In the genomic region with DNA sequence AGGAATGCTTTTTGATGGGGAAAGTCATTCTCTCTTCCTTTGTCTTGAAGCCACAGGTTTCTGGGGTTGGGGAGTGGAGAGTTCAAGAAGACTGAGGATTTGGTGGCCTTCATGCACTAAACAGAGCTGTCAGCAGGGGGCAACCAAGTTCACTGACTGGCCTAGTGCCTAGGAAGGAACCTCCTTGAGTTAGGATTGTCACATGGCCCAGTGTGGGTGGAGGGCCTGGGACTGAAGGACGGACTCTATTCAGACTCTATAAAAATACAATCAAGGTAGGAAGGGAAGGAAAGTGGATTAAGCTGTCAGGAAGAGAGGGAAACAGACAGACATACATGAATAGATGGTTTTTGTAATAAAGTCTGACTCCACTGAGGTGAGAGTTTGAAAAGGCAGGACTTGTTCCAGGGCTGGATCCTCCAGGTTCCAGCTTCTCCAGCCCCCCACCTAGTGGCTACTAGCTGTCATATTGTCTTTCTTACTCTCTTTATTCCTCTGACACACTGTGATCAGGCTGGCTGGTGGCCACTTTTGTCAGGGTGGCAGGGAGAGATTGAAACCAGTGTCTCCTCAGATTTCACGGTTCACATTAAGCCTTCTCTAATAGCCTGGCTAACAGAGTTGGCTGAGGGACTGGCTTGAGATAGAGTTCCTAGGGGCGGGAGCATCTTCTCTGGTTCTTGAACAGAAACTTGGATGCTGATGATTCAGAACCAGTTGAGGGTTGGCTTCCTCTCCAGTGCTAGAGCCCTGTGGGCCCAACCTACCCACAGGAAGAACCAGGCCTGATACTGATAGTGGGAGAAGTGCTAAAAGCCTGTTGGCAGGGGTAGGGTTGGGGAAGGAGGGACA, we compare ENCODE assay signal across 2 cellular contexts.
TF ChIP-seq lines count a peak whose summit lies in the region.

No MANE protein-coding gene starts in this region.

TF ChIP-seq in HEK293, 187 proteins besides CTCF, POLR2A, EP300 and RAD21 (continues in another document):
- peak; percentile 95 for TF ChIP-seq SCRT1 (tag by site-specific recombination; IDR thresholded peaks at IDR 0.05; ENCODE audit: borderline replicate concordance)
- TF ChIP-seq MZF1 (tag by site-specific recombination; IDR thresholded peaks at IDR 0.05; ENCODE audit: borderline replicate concordance): no peak
- TF ChIP-seq ZNF571 (tag by site-specific recombination; IDR thresholded peaks at IDR 0.05): no peak
- peak; percentile 56; the same call in 1 of the 2 replicates for TF ChIP-seq SP7 (tag by site-specific recombination; IDR thresholded peaks at IDR 0.05)
- TF ChIP-seq EGR2 (tag by site-specific recombination; IDR thresholded peaks at IDR 0.05; ENCODE audit: low read depth): peak; percentile 89
- TF ChIP-seq ZFHX2 (tag by site-specific recombination; conservative IDR thresholded peaks at IDR 0.05): peak; percentile 74
- TF ChIP-seq TRIM28 (IDR thresholded peaks at IDR 0.05; ENCODE audit: borderline replicate concordance, low read length): peak; percentile 76
- peak; percentile 53 for TF ChIP-seq SP2 (tag by site-specific recombination; IDR thresholded peaks at IDR 0.05)
- no peak for TF ChIP-seq ZNF10 (tag by site-specific recombination; IDR thresholded peaks at IDR 0.05)
- TF ChIP-seq AEBP2 (tag by site-specific recombination; IDR thresholded peaks at IDR 0.05; ENCODE audit: borderline replicate concordance): no peak
- peak; percentile 50 for TF ChIP-seq ZNF335 (tag by site-specific recombination; conservative IDR thresholded peaks at IDR 0.05)
- peak; percentile 58 for TF ChIP-seq IKZF3 (tag by site-specific recombination; IDR thresholded peaks at IDR 0.05)
- TF ChIP-seq PATZ1 (tag by site-specific recombination; IDR thresholded peaks at IDR 0.05): peak; percentile 27; the same call in 1 of the 2 replicates
- TF ChIP-seq GLI4 (tag by site-specific recombination; IDR thresholded peaks at IDR 0.05): no peak
- no peak for TF ChIP-seq ZNF473 (tag by site-specific recombination; IDR thresholded peaks at IDR 0.05)
- TF ChIP-seq ZNF114 (tag by site-specific recombination; IDR thresholded peaks at IDR 0.05): no peak
- no peak for TF ChIP-seq HOXC10 (CRISPR knock-in tag; IDR thresholded peaks at IDR 0.05)
- peak; percentile 96 for TF ChIP-seq SCRT2 (tag by site-specific recombination; IDR thresholded peaks at IDR 0.05)
- TF ChIP-seq ZNF148 (tag by site-specific recombination; IDR thresholded peaks at IDR 0.05; ENCODE audit: borderline replicate concordance): no peak
- peak; percentile 61; the same call in 1 of the 2 replicates for TF ChIP-seq ZNF561 (tag by site-specific recombination; IDR thresholded peaks at IDR 0.05; ENCODE audit: borderline replicate concordance)
- no peak for TF ChIP-seq ZNF280C (tag by site-specific recombination; IDR thresholded peaks at IDR 0.05)
- TF ChIP-seq ZNF768 (tag by site-specific recombination; IDR thresholded peaks at IDR 0.05): no peak

TF ChIP-seq in H1, 55 proteins besides CTCF, POLR2A, EP300 and RAD21:
- peak; percentile 64 for TF ChIP-seq USF2 (IDR thresholded peaks at IDR 0.05; ENCODE audit: low read length)
- TF ChIP-seq, protein P1, sequence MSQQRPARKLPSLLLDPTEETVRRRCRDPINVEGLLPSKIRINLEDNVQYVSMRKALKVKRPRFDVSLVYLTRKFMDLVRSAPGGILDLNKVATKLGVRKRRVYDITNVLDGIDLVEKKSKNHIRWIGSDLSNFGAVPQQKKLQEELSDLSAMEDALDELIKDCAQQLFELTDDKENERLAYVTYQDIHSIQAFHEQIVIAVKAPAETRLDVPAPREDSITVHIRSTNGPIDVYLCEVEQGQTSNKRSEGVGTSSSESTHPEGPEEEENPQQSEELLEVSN (IDR thresholded peaks at IDR 0.05): no peak
- TF ChIP-seq SUZ12 (IDR thresholded peaks at IDR 0.05; ENCODE audit: low read length): no peak
- peak; percentile 47 to 58; a peak in 1 of 4 replicates for TF ChIP-seq SIN3A (conservative IDR thresholded peaks at IDR 0.05 in 1 of 2, IDR thresholded peaks at IDR 0.05 in 1 of 2; ENCODE audit: low read depth in 1 of 2, low read length in 2 of 2)
- 0 out of 2 replicates have a peak, but pooled peaks have one; percentile 14 for TF ChIP-seq SP1 (IDR thresholded peaks at IDR 0.05; ENCODE audit: low read depth, low read length)
- 0 out of 2 replicates have a peak, but pooled peaks have one; percentile 56 for TF ChIP-seq YY1 (IDR thresholded peaks at IDR 0.05; ENCODE audit: low read depth, low read length)
- TF ChIP-seq POU5F1 (IDR thresholded peaks at IDR 0.05; ENCODE audit: low read depth, low read length): no peak
- TF ChIP-seq MAX (IDR thresholded peaks at IDR 0.05): peak; percentile 65; the same call in 1 of the 2 replicates
- peak; percentile 20; the same call in 1 of the 2 replicates for TF ChIP-seq POLR2AphosphoS5 (IDR thresholded peaks at IDR 0.05; ENCODE audit: low read depth, low read length)
- TF ChIP-seq, protein P2, sequence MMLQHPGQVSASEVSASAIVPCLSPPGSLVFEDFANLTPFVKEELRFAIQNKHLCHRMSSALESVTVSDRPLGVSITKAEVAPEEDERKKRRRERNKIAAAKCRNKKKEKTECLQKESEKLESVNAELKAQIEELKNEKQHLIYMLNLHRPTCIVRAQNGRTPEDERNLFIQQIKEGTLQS (IDR thresholded peaks at IDR 0.05; ENCODE audit: insufficient read depth, low read depth, low read length): no peak
- TF ChIP-seq, protein P3, sequence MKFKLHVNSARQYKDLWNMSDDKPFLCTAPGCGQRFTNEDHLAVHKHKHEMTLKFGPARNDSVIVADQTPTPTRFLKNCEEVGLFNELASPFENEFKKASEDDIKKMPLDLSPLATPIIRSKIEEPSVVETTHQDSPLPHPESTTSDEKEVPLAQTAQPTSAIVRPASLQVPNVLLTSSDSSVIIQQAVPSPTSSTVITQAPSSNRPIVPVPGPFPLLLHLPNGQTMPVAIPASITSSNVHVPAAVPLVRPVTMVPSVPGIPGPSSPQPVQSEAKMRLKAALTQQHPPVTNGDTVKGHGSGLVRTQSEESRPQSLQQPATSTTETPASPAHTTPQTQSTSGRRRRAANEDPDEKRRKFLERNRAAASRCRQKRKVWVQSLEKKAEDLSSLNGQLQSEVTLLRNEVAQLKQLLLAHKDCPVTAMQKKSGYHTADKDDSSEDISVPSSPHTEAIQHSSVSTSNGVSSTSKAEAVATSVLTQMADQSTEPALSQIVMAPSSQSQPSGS (IDR thresholded peaks at IDR 0.05; ENCODE audit: low read length): 0 out of 2 replicates have a peak, but pooled peaks have one; percentile 38
- no peak for TF ChIP-seq KDM5A (IDR thresholded peaks at IDR 0.05; ENCODE audit: low read length)
- 0 out of 2 replicates have a peak, but pooled peaks have one; percentile 55 for TF ChIP-seq GABPA (IDR thresholded peaks at IDR 0.05; ENCODE audit: borderline replicate concordance, insufficient read depth, low read length)
